ENCODE assay signal across 16 cellular contexts in genomic region chr12:40031965-40032364, GRCh38.
A peak's percentile ranks its signal among the peaks of the same experiment; 100 is the strongest.
DNase-seq lines count a peak whose midpoint lies in the region; ATAC-seq and TF ChIP-seq lines count a peak whose summit lies in the region.
"Had no signal": no experiment of that assay in that cellular context is flagged by ENCODE, and none has a peak within 500 bp of the region (broad histone marks: within the 10 kb centered on the region; RNA-seq: fewer than 3 reads in every experiment).

No MANE protein-coding gene starts in this region.

- ATAC-seq in body of pancreas (peak; percentile 69), mucosa of descending colon (peak; percentile 51), HG02840 (IDR thresholded peaks at IDR 0.05; ENCODE audit: low FRiP score, unreplicated experiment) (no peak)
- ATAC-seq: Right ventricle myocardium inferior had no signal

- H3K9me3 ChIP-seq in body of pancreas: no peaks in the 10 kb centered on the region
- H3K9me3 ChIP-seq in mucosa of descending colon: no peaks in the 10 kb centered on the region
- H3K9me3 ChIP-seq: lower lobe of right lung had no signal

- no peaks in the 10 kb centered on the region for H3K36me3 ChIP-seq in body of pancreas (replicated peaks in 1 of 2; ENCODE audit: insufficient read depth in 1 of 2, low read depth in 2 of 2)
- H3K36me3 ChIP-seq in mucosa of descending colon (ENCODE audit: low read depth): no peaks in the 10 kb centered on the region
- H3K36me3 ChIP-seq: lower lobe of right lung had no signal

- no peak for TF ChIP-seq POLR2A in body of pancreas (IDR thresholded peaks at IDR 0.05)

- DNase-seq in DMS153 (lab: John Stamatoyannopoulos, UW): peak; percentile 58
- DNase-seq in LNCaP clone FGC (ENCODE audit: low read depth): peak; percentile 44
- DNase-seq in body of pancreas: peak; percentile 24 to 48 (median 36)
- no peak for DNase-seq in mucosa of descending colon
- DNase-seq in middle frontal gyrus (ENCODE audit: extremely low spot score, low spot score): no peak
- DNase-seq in germinal center (ENCODE audit: low spot score): no peak
- DNase-seq: activated CD4-positive, alpha-beta T cell treated with anti-CD3 and anti-CD28 coated beads for 1 hour; activated CD8-positive, alpha-beta memory T cell treated with anti-CD3 and anti-CD28 coated beads, Interleukin-2, amount 50 U/mL, for 4 hours; activated naive CD4-positive, alpha-beta T cell treated with anti-CD3 and anti-CD28 coated beads, Interleukin-2, amount 10 ng/mL, durations not matched to agents 7 days and 5 days; DMS79 treated with DMSO at 0.1 percent for 48 hours; lower lobe of right lung; NCI-H1436 treated with DMSO at 0.1 percent for 48 hours; NCI-H510A treated with DMSO at 0.1 percent for 48 hours; T-helper 2 cell had no signal

- H3K4me1 ChIP-seq in body of pancreas (peaks cover 39% of the 10 kb centered on the region), mucosa of descending colon (ENCODE audit: low read depth) (peaks cover 17% of the 10 kb centered on the region)
- H3K4me1 ChIP-seq: lower lobe of right lung had no signal

- TF ChIP-seq CTCF in LNCaP clone FGC (IDR thresholded peaks at IDR 0.05; ENCODE audit: control insufficient read depth, extremely low read depth, insufficient read depth): peak; percentile 58
- peak in 6 of 7 experiments; percentile 28 to 57 (median 46) for TF ChIP-seq CTCF in body of pancreas (IDR thresholded peaks at IDR 0.05)
- TF ChIP-seq CTCF in mucosa of descending colon (IDR thresholded peaks at IDR 0.05): no peak

- H3K27me3 ChIP-seq in body of pancreas: no peaks in the 10 kb centered on the region

- intact Hi-C loops in body of pancreas (cut with DNase I): no loop called here
- intact Hi-C loops in mucosa of descending colon (cut with DNase I, micrococcal nuclease): no loop called here

- WGBS in body of pancreas, 2 donors: 12 to 27% methylated on average over 3 of the region's 3 CpGs

- H3K4me3 ChIP-seq in LNCaP clone FGC (ENCODE audit: low read depth, low read length) (no peak overlapping the region), body of pancreas (no peak overlapping the region), mucosa of descending colon (no peak overlapping the region)
- H3K4me3 ChIP-seq: lower lobe of right lung had no signal

- peak overlapping the region in 3 of 4 donors; percentile 46 to 70 (median 57) for H3K27ac ChIP-seq in body of pancreas

Comparison
In these comparisons a context has a peak if more than half of its experiments do, and no peak if none do; other contexts are left out.
1. DNase-seq: peak in DMS153 (single experiment), LNCaP clone FGC (single experiment) and body of pancreas (4 of 4); none in mucosa of descending colon (0 of 3), middle frontal gyrus (single experiment) and germinal center (single experiment).